2 cellular contexts compared by ENCODE assay signal in the genomic region with DNA sequence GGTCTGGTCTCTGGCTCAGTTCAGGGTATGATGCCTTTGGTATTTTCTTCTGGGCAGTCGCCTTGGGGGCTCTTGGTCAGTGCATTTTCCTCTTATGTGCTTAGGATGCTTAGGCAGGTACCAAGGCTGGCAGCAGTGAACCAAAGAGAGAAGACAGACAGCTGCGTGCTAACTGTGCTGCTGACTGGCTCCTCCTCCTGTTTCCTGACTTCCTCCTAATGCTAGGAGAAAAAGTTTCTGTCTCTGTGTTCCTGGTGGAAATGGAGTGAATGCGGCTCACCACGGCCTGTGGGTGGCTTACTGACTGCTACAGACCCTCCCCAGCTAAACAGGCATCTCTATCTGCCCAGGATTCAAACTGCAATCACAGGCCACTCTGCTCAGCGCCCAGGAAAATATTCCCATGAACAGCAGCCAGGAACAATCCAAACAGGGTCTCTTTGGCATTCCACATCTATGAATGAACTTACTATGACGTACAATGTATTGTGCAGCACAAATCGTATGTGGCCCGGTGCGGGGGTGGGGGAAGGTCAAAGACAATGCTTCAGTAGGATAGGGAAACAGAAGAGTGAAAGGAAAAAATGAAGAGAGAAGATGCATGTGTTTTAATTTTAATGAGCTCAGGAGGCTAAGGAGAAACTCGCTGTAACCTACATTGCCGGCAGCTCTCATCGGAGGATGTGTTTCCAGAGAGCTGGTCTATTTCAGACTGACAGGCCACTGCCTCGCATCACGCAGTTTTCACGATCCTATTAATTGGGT.
A peak's percentile ranks its signal among the peaks of the same experiment; 100 is the strongest.
TF ChIP-seq lines count a peak whose summit lies in the region.

No MANE protein-coding gene starts in this region.

TF ChIP-seq in endothelial cell of umbilical vein, 7 proteins besides CTCF, POLR2A, EP300 and RAD21:
- TF ChIP-seq JUN (IDR thresholded peaks at IDR 0.05; ENCODE audit: borderline replicate concordance, insufficient read depth, insufficient read length, low read depth) (peak; percentile 13), FOS (IDR thresholded peaks at IDR 0.05; ENCODE audit: borderline replicate concordance, insufficient read depth, low read length) (no peak)
TF ChIP-seq in endothelial cell of umbilical vein: peak in this region for 1.

TF ChIP-seq in SK-N-SH, 30 proteins besides CTCF, POLR2A, EP300 and RAD21:
- no peak for TF ChIP-seq FOSL2 (IDR thresholded peaks at IDR 0.05; ENCODE audit: borderline replicate concordance, low read depth)
- TF ChIP-seq FOXM1 (IDR thresholded peaks at IDR 0.05; ENCODE audit: low read depth), result no peak
- no peak for TF ChIP-seq GATA2 (CRISPR knock-in tag; IDR thresholded peaks at IDR 0.05)
- no peak for TF ChIP-seq RFX5 (IDR thresholded peaks at IDR 0.05; ENCODE audit: low read length)
- no peak for TF ChIP-seq MEF2A (IDR thresholded peaks at IDR 0.05; ENCODE audit: borderline replicate concordance, low read depth)
- TF ChIP-seq EZH2phosphoT487 (IDR thresholded peaks at IDR 0.05; ENCODE audit: borderline replicate concordance, low read depth), result no peak
- TF ChIP-seq, protein P1, sequence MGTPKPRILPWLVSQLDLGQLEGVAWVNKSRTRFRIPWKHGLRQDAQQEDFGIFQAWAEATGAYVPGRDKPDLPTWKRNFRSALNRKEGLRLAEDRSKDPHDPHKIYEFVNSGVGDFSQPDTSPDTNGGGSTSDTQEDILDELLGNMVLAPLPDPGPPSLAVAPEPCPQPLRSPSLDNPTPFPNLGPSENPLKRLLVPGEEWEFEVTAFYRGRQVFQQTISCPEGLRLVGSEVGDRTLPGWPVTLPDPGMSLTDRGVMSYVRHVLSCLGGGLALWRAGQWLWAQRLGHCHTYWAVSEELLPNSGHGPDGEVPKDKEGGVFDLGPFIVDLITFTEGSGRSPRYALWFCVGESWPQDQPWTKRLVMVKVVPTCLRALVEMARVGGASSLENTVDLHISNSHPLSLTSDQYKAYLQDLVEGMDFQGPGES (IDR thresholded peaks at IDR 0.05; ENCODE audit: low read depth, low read length), result no peak
- no peak for TF ChIP-seq SIN3A (IDR thresholded peaks at IDR 0.05; ENCODE audit: borderline replicate concordance, low read depth, low read length)
- no peak for TF ChIP-seq MXI1 (IDR thresholded peaks at IDR 0.05; ENCODE audit: low read depth, low read length)
- no peak for TF ChIP-seq ELF1 (IDR thresholded peaks at IDR 0.05)
- no peak for TF ChIP-seq FOXJ3 (CRISPR knock-in tag; IDR thresholded peaks at IDR 0.05)
- no peak for TF ChIP-seq RCOR1 (IDR thresholded peaks at IDR 0.05; ENCODE audit: low read length)
- TF ChIP-seq RXRA (IDR thresholded peaks at IDR 0.05; ENCODE audit: borderline replicate concordance, low read depth), result no peak
- TF ChIP-seq, protein P2, sequence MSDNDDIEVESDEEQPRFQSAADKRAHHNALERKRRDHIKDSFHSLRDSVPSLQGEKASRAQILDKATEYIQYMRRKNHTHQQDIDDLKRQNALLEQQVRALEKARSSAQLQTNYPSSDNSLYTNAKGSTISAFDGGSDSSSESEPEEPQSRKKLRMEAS (IDR thresholded peaks at IDR 0.05; ENCODE audit: low read depth), result no peak
